In genomic region chr18:3207565-3207964, GRCh38 we compare ENCODE assay signal across 13 cellular contexts. TPM values are rescaled to one million over a fixed set of nuclear protein-coding genes. Genes with fewer than 3 reads are reported as not detected.
DNase-seq lines count a peak whose midpoint lies in the region; ATAC-seq, FAIRE-seq and TF ChIP-seq lines count a peak whose summit lies in the region.
"Had no signal": no experiment of that assay in that cellular context is flagged by ENCODE, and none has a peak within 500 bp of the region (broad histone marks: within the 10 kb centered on the region; RNA-seq: fewer than 3 reads in every experiment).

No MANE protein-coding gene starts in this region.

- H3K27me3 Mint-ChIP-seq in activated CD4-positive, alpha-beta memory T cell treated with anti-CD3 and anti-CD28 coated beads for 36 hours, result peaks cover 2% of the 10 kb centered on the region
- peaks cover 1% of the 10 kb centered on the region for H3K27me3 Mint-ChIP-seq in activated CD4-positive, alpha-beta memory T cell treated with anti-CD3 and anti-CD28 coated beads, Interleukin-2, amount 10 ng/mL, durations not matched to agents 7 days and 5 days
- H3K27me3 Mint-ChIP-seq: naive thymus-derived CD8-positive, alpha-beta T cell had no signal

- peaks cover 0 to 34% (median 4%) of the 10 kb centered on the region in 12 donors for H3K9me3 ChIP-seq in heart left ventricle
- no peaks in the 10 kb centered on the region for H3K9me3 ChIP-seq in small intestine (ENCODE audit: control insufficient read depth, low read depth)
- H3K9me3 ChIP-seq: thyroid gland had no signal

- POLR2A ChIA-PET in activated CD4-positive, alpha-beta memory T cell treated with anti-CD3 and anti-CD28 coated beads for 36 hours (lab: Charles Lee), result no interaction called here
- POLR2A ChIA-PET in activated CD4-positive, alpha-beta memory T cell treated with anti-CD3 and anti-CD28 coated beads, Interleukin-2, amount 10 ng/mL, durations not matched to agents 7 days and 5 days (lab: Charles Lee), result no interaction called here

- no peaks in the 10 kb centered on the region for H3K27me3 ChIP-seq in heart left ventricle
- no peaks in the 10 kb centered on the region for H3K27me3 ChIP-seq in small intestine (ENCODE audit: control insufficient read depth in 2 of 2, insufficient read depth in 2 of 2, low read length in 2 of 2)
- H3K27me3 ChIP-seq: brain microvascular endothelial cell, sigmoid colon, thyroid gland had no signal

- FAIRE-seq in small intestine (lab: Jason Lieb, UNC), result no peak

- H3K4me3 ChIP-seq in heart left ventricle (peak overlapping the region in 1 of 12 donors; percentile 16), small intestine (ENCODE audit: low read depth in 1 of 2, low read length in 2 of 2) (no peak overlapping the region)
- H3K4me3 ChIP-seq: sigmoid colon, thyroid gland had no signal

- ATAC-seq in heart left ventricle, result peak; percentile 33 to 87 (median 63)
- ATAC-seq: naive thymus-derived CD8-positive, alpha-beta T cell had no signal

- H3K27ac Mint-ChIP-seq in activated CD4-positive, alpha-beta memory T cell treated with anti-CD3 and anti-CD28 coated beads for 36 hours, result no peak overlapping the region
- no peak overlapping the region for H3K27ac Mint-ChIP-seq in activated CD4-positive, alpha-beta memory T cell treated with anti-CD3 and anti-CD28 coated beads, Interleukin-2, amount 10 ng/mL, durations not matched to agents 7 days and 5 days
- H3K27ac Mint-ChIP-seq: naive thymus-derived CD8-positive, alpha-beta T cell had no signal

- peaks cover 13% of the 10 kb centered on the region for H3K9me3 Mint-ChIP-seq in activated CD4-positive, alpha-beta memory T cell treated with anti-CD3 and anti-CD28 coated beads for 36 hours
- H3K9me3 Mint-ChIP-seq in activated CD4-positive, alpha-beta memory T cell treated with anti-CD3 and anti-CD28 coated beads, Interleukin-2, amount 10 ng/mL, durations not matched to agents 7 days and 5 days, result peaks cover 12% of the 10 kb centered on the region

- peaks cover 0 to 57% (median 11%) of the 10 kb centered on the region in 9 donors for H3K36me3 ChIP-seq in heart left ventricle
- no peaks in the 10 kb centered on the region for H3K36me3 ChIP-seq in small intestine (ENCODE audit: control insufficient read depth in 2 of 2, insufficient read depth in 2 of 2, low read length in 2 of 2)
- H3K36me3 ChIP-seq: brain microvascular endothelial cell, thyroid gland had no signal

- H3K4me3 Mint-ChIP-seq in activated CD4-positive, alpha-beta memory T cell treated with anti-CD3 and anti-CD28 coated beads for 36 hours, result no peak overlapping the region
- H3K4me3 Mint-ChIP-seq in activated CD4-positive, alpha-beta memory T cell treated with anti-CD3 and anti-CD28 coated beads, Interleukin-2, amount 10 ng/mL, durations not matched to agents 7 days and 5 days, result no peak overlapping the region
- H3K4me3 Mint-ChIP-seq: naive thymus-derived CD8-positive, alpha-beta T cell had no signal

- CTCF ChIA-PET in activated CD4-positive, alpha-beta memory T cell treated with anti-CD3 and anti-CD28 coated beads for 36 hours (lab: Charles Lee), result no interaction called here
- CTCF ChIA-PET in activated CD4-positive, alpha-beta memory T cell treated with anti-CD3 and anti-CD28 coated beads, Interleukin-2, amount 10 ng/mL, durations not matched to agents 7 days and 5 days (lab: Charles Lee), result no interaction called here

- H3K27ac ChIP-seq in heart left ventricle, result peak overlapping the region in 10 of 12 donors; percentile 3 to 76 (median 36)
- H3K27ac ChIP-seq in small intestine (ENCODE audit: low read depth in 1 of 2, low read length in 1 of 2), result peak overlapping the region in 1 of 2 donors; percentile 48
- H3K27ac ChIP-seq: brain microvascular endothelial cell, sigmoid colon, thyroid gland had no signal

- WGBS in heart left ventricle, 4 donors, result 43 to 67% (median 62%) methylated on average over 2 of the region's 2 CpGs
- WGBS in small intestine, 3 donors, result 65 to 87% (median 66%) methylated on average over 2 of the region's 2 CpGs

- H3K4me1 ChIP-seq in heart left ventricle (peaks cover 0 to 45% (median 24%) of the 10 kb centered on the region in 12 donors), small intestine (ENCODE audit: control insufficient read depth in 2 of 2, insufficient read depth in 1 of 2, low read depth in 1 of 2, low read length in 1 of 2) (peaks cover 0 to 6% of the 10 kb centered on the region in 2 donors)

- intact Hi-C loops in activated CD4-positive, alpha-beta memory T cell treated with anti-CD3 and anti-CD28 coated beads for 36 hours (cut with micrococcal nuclease), result no loop called here
- intact Hi-C loops in heart left ventricle (cut with DNase I), result no loop called here

- TF ChIP-seq POLR2A in heart left ventricle (IDR thresholded peaks at IDR 0.05), result no peak

- H3K4me1 Mint-ChIP-seq in activated CD4-positive, alpha-beta memory T cell treated with anti-CD3 and anti-CD28 coated beads for 36 hours (ENCODE audit: low read depth), result peaks cover 4% of the 10 kb centered on the region
- peaks cover 7% of the 10 kb centered on the region for H3K4me1 Mint-ChIP-seq in activated CD4-positive, alpha-beta memory T cell treated with anti-CD3 and anti-CD28 coated beads, Interleukin-2, amount 10 ng/mL, durations not matched to agents 7 days and 5 days

- DNase-seq in activated CD4-positive, alpha-beta memory T cell treated with anti-CD3 and anti-CD28 coated beads for 36 hours, result peak; percentile 18
- no peak for DNase-seq in activated CD4-positive, alpha-beta memory T cell treated with anti-CD3 and anti-CD28 coated beads, Interleukin-2, amount 10 ng/mL, durations not matched to agents 7 days and 5 days
- peak; percentile 37 for DNase-seq in RKO (ENCODE audit: low spot score)
- DNase-seq in heart left ventricle, result no peak
- DNase-seq in small intestine, result peak; percentile 74
- DNase-seq in mesenteric fat pad (ENCODE audit: low spot score), result no peak
- DNase-seq in KG1 (lab: John Stamatoyannopoulos, UW), result no peak
- no peak for DNase-seq in globus pallidus (ENCODE audit: low spot score)
- DNase-seq: brain microvascular endothelial cell; H7; naive thymus-derived CD8-positive, alpha-beta T cell; sigmoid colon; thyroid gland had no signal

- TF ChIP-seq CTCF in heart left ventricle (IDR thresholded peaks at IDR 0.05), result no peak

- H3K36me3 Mint-ChIP-seq in activated CD4-positive, alpha-beta memory T cell treated with anti-CD3 and anti-CD28 coated beads for 36 hours, result peaks cover 14% of the 10 kb centered on the region
- H3K36me3 Mint-ChIP-seq in activated CD4-positive, alpha-beta memory T cell treated with anti-CD3 and anti-CD28 coated beads, Interleukin-2, amount 10 ng/mL, durations not matched to agents 7 days and 5 days (ENCODE audit: low read depth), result peaks cover 7% of the 10 kb centered on the region

RNA-seq across cellular contexts. Expression of gene MYOM1, which starts 12.2 kb away (rescaled TPM):
- 1 to 10 TPM in 1 of 2 experiments, under 1 TPM in 1; 0.90 to 1.2 TPM for total RNA-seq in activated CD4-positive, alpha-beta memory T cell treated with anti-CD3 and anti-CD28 coated beads for 36 hours
- 1 to 10 TPM; 1.7 to 2.4 TPM for total RNA-seq in activated CD4-positive, alpha-beta memory T cell treated with anti-CD3 and anti-CD28 coated beads, Interleukin-2, amount 10 ng/mL, durations not matched to agents 7 days and 5 days
- total RNA-seq in heart left ventricle (1,000 to 10,000 TPM in 4 of 9 donors, 100 to 1,000 TPM in 5; 393 to 1,344 (median 852) TPM), mesenteric fat pad (3.9 TPM)
- polyA plus RNA-seq in heart left ventricle (100 to 1,000 TPM; 112 to 262 TPM), small intestine (1 to 10 TPM; 1.5 to 2.9 (median 2.7) TPM)

RNA-seq across cellular contexts. Expression of gene MYL12A, which starts 40.0 kb away (rescaled TPM):
- total RNA-seq in activated CD4-positive, alpha-beta memory T cell treated with anti-CD3 and anti-CD28 coated beads for 36 hours, result 100 to 1,000 TPM; 538 to 542 TPM
- 1,000 to 10,000 TPM; 1,118 to 1,119 TPM for total RNA-seq in activated CD4-positive, alpha-beta memory T cell treated with anti-CD3 and anti-CD28 coated beads, Interleukin-2, amount 10 ng/mL, durations not matched to agents 7 days and 5 days
- 1,000 to 10,000 TPM; 1,642 to 7,537 (median 4,549) TPM for total RNA-seq in heart left ventricle
- polyA plus RNA-seq in heart left ventricle, result 1,000 to 10,000 TPM; 2,104 to 2,994 TPM
- polyA plus RNA-seq in small intestine, result 100 to 1,000 TPM; 417 to 708 (median 665) TPM
- 460 TPM for total RNA-seq in mesenteric fat pad

RNA-seq across cellular contexts. Expression of gene MYL12B, which starts 54.4 kb away (rescaled TPM):
- total RNA-seq in activated CD4-positive, alpha-beta memory T cell treated with anti-CD3 and anti-CD28 coated beads for 36 hours, result 100 to 1,000 TPM; 335 to 339 TPM
- 100 to 1,000 TPM; 371 to 378 TPM for total RNA-seq in activated CD4-positive, alpha-beta memory T cell treated with anti-CD3 and anti-CD28 coated beads, Interleukin-2, amount 10 ng/mL, durations not matched to agents 7 days and 5 days
- total RNA-seq in heart left ventricle, result 100 to 1,000 TPM; 185 to 292 (median 210) TPM
- polyA plus RNA-seq in heart left ventricle, result 100 to 1,000 TPM; 317 to 462 TPM
- 1,000 to 10,000 TPM in 2 of 3 donors, 100 to 1,000 TPM in 1; 601 to 1,249 (median 1,170) TPM for polyA plus RNA-seq in small intestine
- total RNA-seq in mesenteric fat pad, result 291 TPM

Comparison
In these comparisons a context has a peak if more than half of its experiments do, and no peak if none do; other contexts are left out.
1. DNase-seq: peak in activated CD4-positive, alpha-beta memory T cell treated with anti-CD3 and anti-CD28 coated beads for 36 hours (single experiment), RKO (single experiment) and small intestine (single experiment); none in activated CD4-positive, alpha-beta memory T cell treated with anti-CD3 and anti-CD28 coated beads, Interleukin-2, amount 10 ng/mL, durations not matched to agents 7 days and 5 days (single experiment), heart left ventricle (0 of 5), mesenteric fat pad (single experiment), KG1 (single experiment) and globus pallidus (single experiment).
2. RNA of gene MYOM1, which starts 12.2 kb away (total RNA-seq): 393 to 1,344 TPM in heart left ventricle; 3.9 TPM in mesenteric fat pad (single experiment), 1.7 to 2.4 TPM in activated CD4-positive, alpha-beta memory T cell treated with anti-CD3 and anti-CD28 coated beads, Interleukin-2, amount 10 ng/mL, durations not matched to agents 7 days and 5 days and 0.90 to 1.2 TPM in activated CD4-positive, alpha-beta memory T cell treated with anti-CD3 and anti-CD28 coated beads for 36 hours; every median in the first group is over 10 times any median in the second.